2 cellular contexts compared by ENCODE assay signal in the genomic region with DNA sequence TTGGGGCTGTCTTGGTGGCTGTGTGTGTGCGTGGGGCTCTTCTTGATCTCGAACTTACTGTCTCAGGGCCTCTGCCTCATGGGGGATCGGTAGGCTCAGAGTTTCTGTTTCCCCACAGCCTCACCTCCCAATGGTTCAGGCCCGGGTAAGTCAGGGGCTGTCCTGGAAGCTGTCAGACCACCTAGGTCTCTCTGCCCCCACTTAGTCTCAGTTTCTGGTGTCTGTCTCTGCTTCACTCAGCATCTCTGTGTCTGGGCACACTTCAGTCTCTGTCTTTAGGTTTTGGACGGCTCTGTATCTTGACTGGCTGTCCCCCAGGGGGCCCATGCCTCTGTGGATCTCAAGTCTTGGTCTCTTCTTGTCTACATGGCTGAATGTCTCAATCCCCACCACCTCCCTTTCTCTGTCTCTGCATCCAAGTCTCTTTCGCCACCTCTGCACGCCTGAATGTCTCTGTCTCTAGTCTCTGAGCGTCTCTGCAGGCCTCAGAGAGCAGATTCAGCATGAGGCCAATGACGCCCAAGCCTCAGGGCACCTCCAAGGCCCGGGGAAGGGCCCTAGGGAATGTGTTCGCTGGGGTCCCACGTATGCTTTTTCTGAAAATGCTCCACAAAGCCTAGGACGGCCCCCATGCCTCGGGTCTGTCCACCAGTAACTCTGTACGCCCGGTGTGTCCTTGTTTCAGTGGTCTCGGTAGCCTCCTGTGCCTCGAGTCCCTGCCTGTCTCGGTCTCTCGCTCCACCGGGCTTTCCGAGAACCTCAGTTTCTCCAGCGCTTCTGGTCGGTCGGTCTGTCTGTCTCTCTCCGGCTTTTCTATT.
TF ChIP-seq lines count a peak whose summit lies in the region.

No MANE protein-coding gene starts in this region.

TF ChIP-seq in H1, 55 proteins besides CTCF, POLR2A, EP300 and RAD21:
- no peak for TF ChIP-seq POU5F1 (IDR thresholded peaks at IDR 0.05; ENCODE audit: low read depth, low read length)
- TF ChIP-seq CHD1 (IDR thresholded peaks at IDR 0.05; ENCODE audit: low read depth, low read length): no peak
- no peak for TF ChIP-seq JUN (IDR thresholded peaks at IDR 0.05; ENCODE audit: low read depth, low read length)
- TF ChIP-seq SIX5 (IDR thresholded peaks at IDR 0.05; ENCODE audit: low read depth, low read length): no peak
- TF ChIP-seq BCL11A (IDR thresholded peaks at IDR 0.05; ENCODE audit: low read depth in 2 of 2, low read length in 2 of 2): no peak
- TF ChIP-seq SP1 (IDR thresholded peaks at IDR 0.05; ENCODE audit: low read depth, low read length): 0 out of 2 replicates have a peak, but pooled peaks have one; percentile 14
- no peak for TF ChIP-seq YY1 (IDR thresholded peaks at IDR 0.05; ENCODE audit: low read depth, low read length)
- no peak for TF ChIP-seq TEAD4 (IDR thresholded peaks at IDR 0.05; ENCODE audit: low read depth, low read length)
- TF ChIP-seq KDM1A (IDR thresholded peaks at IDR 0.05; ENCODE audit: borderline replicate concordance, low read length): no peak
- TF ChIP-seq KDM4A (IDR thresholded peaks at IDR 0.05; ENCODE audit: low read depth, low read length, severe bottlenecking): peak; percentile 15
- TF ChIP-seq NRF1 (IDR thresholded peaks at IDR 0.05; ENCODE audit: low read depth, low read length): no peak
- no peak for TF ChIP-seq RFX5 (IDR thresholded peaks at IDR 0.05; ENCODE audit: borderline replicate concordance, low read depth, low read length)
- no peak for TF ChIP-seq CHD2 (IDR thresholded peaks at IDR 0.05; ENCODE audit: low read length)
- TF ChIP-seq SAP30 (IDR thresholded peaks at IDR 0.05; ENCODE audit: insufficient read depth, insufficient replicate concordance, low read length): no peak
- no peak for TF ChIP-seq CTBP2 (IDR thresholded peaks at IDR 0.05; ENCODE audit: borderline replicate concordance, insufficient read depth, insufficient read length, low read length)
- no peak for TF ChIP-seq EGR1 (IDR thresholded peaks at IDR 0.05; ENCODE audit: borderline replicate concordance, low read depth, low read length)
- TF ChIP-seq TAF7 (optimal IDR thresholded peaks at IDR 0.05; ENCODE audit: borderline replicate concordance, low read depth, low read length): no peak
- TF ChIP-seq RBBP5 (IDR thresholded peaks at IDR 0.05; ENCODE audit: borderline replicate concordance, low read depth, low read length): 0 out of 2 replicates have a peak, but pooled peaks have one; percentile 22
- TF ChIP-seq CREB1 (IDR thresholded peaks at IDR 0.05): no peak
- no peak for TF ChIP-seq SIRT6 (IDR thresholded peaks at IDR 0.05; ENCODE audit: low read length)
- TF ChIP-seq, protein P1, sequence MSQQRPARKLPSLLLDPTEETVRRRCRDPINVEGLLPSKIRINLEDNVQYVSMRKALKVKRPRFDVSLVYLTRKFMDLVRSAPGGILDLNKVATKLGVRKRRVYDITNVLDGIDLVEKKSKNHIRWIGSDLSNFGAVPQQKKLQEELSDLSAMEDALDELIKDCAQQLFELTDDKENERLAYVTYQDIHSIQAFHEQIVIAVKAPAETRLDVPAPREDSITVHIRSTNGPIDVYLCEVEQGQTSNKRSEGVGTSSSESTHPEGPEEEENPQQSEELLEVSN (IDR thresholded peaks at IDR 0.05): no peak

TF ChIP-seq in neural cell, 6 proteins besides CTCF, POLR2A, EP300 and RAD21:
- TF ChIP-seq, protein P2, sequence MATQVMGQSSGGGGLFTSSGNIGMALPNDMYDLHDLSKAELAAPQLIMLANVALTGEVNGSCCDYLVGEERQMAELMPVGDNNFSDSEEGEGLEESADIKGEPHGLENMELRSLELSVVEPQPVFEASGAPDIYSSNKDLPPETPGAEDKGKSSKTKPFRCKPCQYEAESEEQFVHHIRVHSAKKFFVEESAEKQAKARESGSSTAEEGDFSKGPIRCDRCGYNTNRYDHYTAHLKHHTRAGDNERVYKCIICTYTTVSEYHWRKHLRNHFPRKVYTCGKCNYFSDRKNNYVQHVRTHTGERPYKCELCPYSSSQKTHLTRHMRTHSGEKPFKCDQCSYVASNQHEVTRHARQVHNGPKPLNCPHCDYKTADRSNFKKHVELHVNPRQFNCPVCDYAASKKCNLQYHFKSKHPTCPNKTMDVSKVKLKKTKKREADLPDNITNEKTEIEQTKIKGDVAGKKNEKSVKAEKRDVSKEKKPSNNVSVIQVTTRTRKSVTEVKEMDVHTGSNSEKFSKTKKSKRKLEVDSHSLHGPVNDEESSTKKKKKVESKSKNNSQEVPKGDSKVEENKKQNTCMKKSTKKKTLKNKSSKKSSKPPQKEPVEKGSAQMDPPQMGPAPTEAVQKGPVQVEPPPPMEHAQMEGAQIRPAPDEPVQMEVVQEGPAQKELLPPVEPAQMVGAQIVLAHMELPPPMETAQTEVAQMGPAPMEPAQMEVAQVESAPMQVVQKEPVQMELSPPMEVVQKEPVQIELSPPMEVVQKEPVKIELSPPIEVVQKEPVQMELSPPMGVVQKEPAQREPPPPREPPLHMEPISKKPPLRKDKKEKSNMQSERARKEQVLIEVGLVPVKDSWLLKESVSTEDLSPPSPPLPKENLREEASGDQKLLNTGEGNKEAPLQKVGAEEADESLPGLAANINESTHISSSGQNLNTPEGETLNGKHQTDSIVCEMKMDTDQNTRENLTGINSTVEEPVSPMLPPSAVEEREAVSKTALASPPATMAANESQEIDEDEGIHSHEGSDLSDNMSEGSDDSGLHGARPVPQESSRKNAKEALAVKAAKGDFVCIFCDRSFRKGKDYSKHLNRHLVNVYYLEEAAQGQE (IDR thresholded peaks at IDR 0.05; ENCODE audit: borderline replicate concordance): no peak
- no peak for TF ChIP-seq POLR2AphosphoS5 (IDR thresholded peaks at IDR 0.05)
- TF ChIP-seq MXI1 (conservative IDR thresholded peaks at IDR 0.05; ENCODE audit: poor library complexity, severe bottlenecking): no peak
- TF ChIP-seq SMC3 (conservative IDR thresholded peaks at IDR 0.05; ENCODE audit: poor library complexity): no peak
- no peak for TF ChIP-seq EZH2 (IDR thresholded peaks at IDR 0.05; ENCODE audit: borderline replicate concordance, insufficient read depth, low read length, poor library complexity, severe bottlenecking)
- TF ChIP-seq TAF1 (IDR thresholded peaks at IDR 0.05; ENCODE audit: low read depth): no peak
